8 cellular contexts compared by ENCODE assay signal in genomic region chr10:31146496-31147219, GRCh38.
DNase-seq lines count a peak whose midpoint lies in the region; FAIRE-seq and TF ChIP-seq lines count a peak whose summit lies in the region.

No MANE protein-coding gene starts in this region.

- H3F3A ChIP-seq in neural progenitor cell (ENCODE audit: low read depth): no peaks in the 10 kb centered on the region

- H2AFZ ChIP-seq in neural progenitor cell (replicated peaks): no peak overlapping the region

- H3K27ac ChIP-seq in esophagus muscularis mucosa (replicated peaks in 1 of 4) (no peak overlapping the region), neural progenitor cell (no peak overlapping the region), WERI-Rb-1 (no peak overlapping the region)

- no peak overlapping the region for H3K4me2 ChIP-seq in neural progenitor cell

- peaks cover 4 to 15% (median 7%) of the 10 kb centered on the region in 4 donors for H3K4me1 ChIP-seq in esophagus muscularis mucosa
- H3K4me1 ChIP-seq in neural progenitor cell: peaks cover 9% of the 10 kb centered on the region

- H3K4me1 Mint-ChIP-seq in neural progenitor cell: peaks cover 20% of the 10 kb centered on the region

- H3K9ac ChIP-seq in neural progenitor cell: no peak overlapping the region

- no peaks in the 10 kb centered on the region for H4K20me1 ChIP-seq in neural progenitor cell (ENCODE audit: low read depth)

- no peaks in the 10 kb centered on the region for H3K79me2 ChIP-seq in neural progenitor cell (ENCODE audit: low read depth)

- TF ChIP-seq EP300 in esophagus muscularis mucosa (IDR thresholded peaks at IDR 0.05): no peak

- H3K4me3 ChIP-seq in esophagus muscularis mucosa (peak overlapping the region in 1 of 4 donors; percentile 5), neural progenitor cell (no peak overlapping the region), WERI-Rb-1 (ENCODE audit: low read depth, low read length) (no peak overlapping the region)

- peaks cover 13% of the 10 kb centered on the region for H3K27me3 Mint-ChIP-seq in neural progenitor cell (ENCODE audit: insufficient read depth, low read depth)

- WGBS in esophagus muscularis mucosa: 49% methylated on average over 20 of the region's 21 CpGs

- DNase-seq in DMS53 (lab: John Stamatoyannopoulos, UW) (peak; percentile 59), RCC 7860 (ENCODE audit: low spot score) (peak; percentile 80), esophagus muscularis mucosa (ENCODE audit: extremely low spot score) (peak; percentile 50), neural progenitor cell (ENCODE audit: low spot score) (no peak), 8988T (no peak), WERI-Rb-1 (no peak), GM10266 (ENCODE audit: extremely low spot score) (no peak)
- DNase-seq in stimulated activated CD4-positive, alpha-beta T cell treated with anti-CD3 and anti-CD28 coated beads, Interleukin-2, amount 100 ng/mL, for 48 hours: no peak

- no peaks in the 10 kb centered on the region for H3K9me3 ChIP-seq in esophagus muscularis mucosa
- no peaks in the 10 kb centered on the region for H3K9me3 ChIP-seq in neural progenitor cell (ENCODE audit: low read depth)
- H3K9me3 ChIP-seq in WERI-Rb-1 (ENCODE audit: severe bottlenecking): no peaks in the 10 kb centered on the region

- no peak for TF ChIP-seq CTCF in esophagus muscularis mucosa (IDR thresholded peaks at IDR 0.05)
- TF ChIP-seq CTCF in neural progenitor cell (IDR thresholded peaks at IDR 0.05): no peak
- no peak for TF ChIP-seq CTCF in WERI-Rb-1 (IDR thresholded peaks at IDR 0.05; ENCODE audit: low read depth, low read length)
- no peak for TF ChIP-seq CTCF in GM10266 (IDR thresholded peaks at IDR 0.05; ENCODE audit: control insufficient read depth, insufficient read depth, low read depth, missing control alignments)

- H3K27me3 ChIP-seq in esophagus muscularis mucosa (no peaks in the 10 kb centered on the region), neural progenitor cell (no peaks in the 10 kb centered on the region), WERI-Rb-1 (ENCODE audit: insufficient read depth, low read depth, severe bottlenecking) (no peaks in the 10 kb centered on the region)

- H3K9me3 Mint-ChIP-seq in neural progenitor cell: no peaks in the 10 kb centered on the region

- H3K36me3 Mint-ChIP-seq in neural progenitor cell: no peaks in the 10 kb centered on the region

- peak; percentile 67 for FAIRE-seq in RCC 7860 (lab: Jason Lieb, UNC)

- peak overlapping the region; percentile 38 for H3K27ac Mint-ChIP-seq in neural progenitor cell

- H3K36me3 ChIP-seq in esophagus muscularis mucosa: no peaks in the 10 kb centered on the region
- H3K36me3 ChIP-seq in neural progenitor cell: no peaks in the 10 kb centered on the region
- H3K36me3 ChIP-seq in WERI-Rb-1: no peaks in the 10 kb centered on the region

- TF ChIP-seq POLR2A in esophagus muscularis mucosa (IDR thresholded peaks at IDR 0.05; ENCODE audit: low read depth): no peak

- intact Hi-C loops in esophagus muscularis mucosa (cut with DNase I): no loop called here

- H3K4me3 Mint-ChIP-seq in neural progenitor cell: no peak overlapping the region

Comparison
In these comparisons a context has a peak if more than half of its experiments do, and no peak if none do; other contexts are left out.
1. DNase-seq: peak in DMS53 (single experiment), RCC 7860 (single experiment) and esophagus muscularis mucosa (single experiment); none in neural progenitor cell (single experiment), 8988T (single experiment), stimulated activated CD4-positive, alpha-beta T cell treated with anti-CD3 and anti-CD28 coated beads, Interleukin-2, amount 100 ng/mL, for 48 hours (0 of 2), WERI-Rb-1 (single experiment) and GM10266 (single experiment).